18 cellular contexts compared by ENCODE assay signal in the genomic region with DNA sequence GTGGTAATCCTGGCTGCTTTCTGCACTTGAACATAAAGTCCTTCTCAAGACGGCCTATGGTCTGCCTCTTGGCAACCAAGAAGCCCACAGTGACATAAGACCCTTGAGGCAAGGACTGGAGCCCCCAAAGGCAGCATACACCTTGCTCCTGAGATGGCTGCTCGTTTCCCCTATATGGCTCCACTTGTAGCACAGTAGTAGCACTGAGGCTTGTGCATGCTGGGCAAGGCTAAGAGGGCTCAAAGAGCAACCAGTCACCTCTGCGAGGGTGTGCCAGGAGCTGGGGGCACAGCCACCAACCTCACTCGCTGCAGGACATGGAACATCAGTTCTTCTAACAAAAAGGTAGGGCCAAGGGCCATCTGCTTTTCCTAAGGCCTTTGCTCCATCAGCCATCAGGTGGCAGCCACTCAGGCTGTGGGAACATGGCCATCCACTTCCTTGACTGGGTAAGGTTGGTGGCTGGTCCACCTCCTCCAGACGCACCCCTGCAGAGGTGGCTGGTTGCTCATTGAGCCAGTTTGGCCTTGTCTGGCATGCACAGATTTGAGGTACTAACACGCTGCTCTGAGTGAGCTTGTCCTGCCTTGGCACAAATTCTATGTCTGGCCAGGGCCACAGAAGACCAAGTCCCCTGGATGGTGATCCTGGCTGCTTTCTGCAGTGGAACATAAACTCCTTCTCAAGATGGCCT. TPM values are rescaled to one million over a fixed set of nuclear protein-coding genes. Genes with fewer than 3 reads are reported as not detected.
"Had no signal": no experiment of that assay in that cellular context is flagged by ENCODE, and none has a peak within 500 bp of the region (broad histone marks: within the 10 kb centered on the region; RNA-seq: fewer than 3 reads in every experiment).

No MANE protein-coding gene starts in this region.

RNA-seq across cellular contexts. Expression of a gene that starts 49.9 kb away (rescaled TPM):
- total RNA-seq: chondrocyte, colonic mucosa, dermis microvascular lymphatic vessel endothelial cell, endodermal cell, esophagus mucosa, esophagus squamous epithelium, gastrocnemius medialis, glomerular endothelial cell, heart right ventricle, kidney epithelial cell, left cardiac atrium, left lung, left ventricle myocardium superior, lower lobe of right lung, lung microvascular endothelial cell, mesenteric fat pad, mesothelial cell of epicardium, mucosa of gallbladder had no signal
